Comparison of ENCODE assay signal across 14 cellular contexts in the genomic region with DNA sequence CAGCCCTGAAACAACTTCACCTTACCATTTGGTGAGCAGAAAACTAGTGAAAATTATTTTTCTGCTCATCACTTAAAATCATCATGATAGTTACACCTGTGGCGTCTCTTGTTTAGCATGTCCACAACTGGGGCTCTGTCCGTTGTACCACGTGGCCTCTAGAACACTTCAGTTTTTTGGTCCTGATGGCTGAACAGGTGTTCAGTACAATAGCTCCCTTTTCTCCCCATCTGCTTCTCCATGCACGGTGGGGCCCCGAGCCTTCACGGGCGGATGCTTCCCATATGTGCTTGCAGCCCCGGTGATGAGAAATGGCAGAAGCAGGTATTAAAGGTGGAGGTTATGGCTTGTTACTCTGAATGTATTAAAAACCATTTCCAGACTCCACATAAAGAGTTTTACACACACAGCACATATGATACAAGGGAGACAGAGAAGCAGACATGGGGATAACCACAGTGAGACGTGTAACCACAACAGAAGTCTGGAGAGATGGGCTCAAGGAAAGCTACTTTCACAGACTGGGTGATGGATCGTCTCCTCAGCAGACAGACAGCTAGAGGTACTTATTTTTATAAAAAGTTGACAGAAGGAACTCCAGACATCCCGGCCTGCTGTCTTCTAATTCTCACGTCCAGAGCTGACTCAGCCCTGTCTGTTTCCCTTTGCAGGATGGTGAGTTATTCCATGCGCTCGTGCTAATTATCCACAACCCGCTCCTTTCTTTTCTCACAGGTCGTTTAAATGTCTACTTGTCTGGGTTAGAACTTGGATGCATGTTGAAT.
DNase-seq lines count a peak whose midpoint lies in the region; ATAC-seq and TF ChIP-seq lines count a peak whose summit lies in the region.
"Had no signal": no experiment of that assay in that cellular context is flagged by ENCODE, and none has a peak within 500 bp of the region (broad histone marks: within the 10 kb centered on the region; RNA-seq: fewer than 3 reads in every experiment).

No MANE protein-coding gene starts in this region.

- no peak for TF ChIP-seq CTCF in OCI-LY1 (IDR thresholded peaks at IDR 0.05; ENCODE audit: low read length)

- H4K20me1 ChIP-seq in OCI-LY1 (ENCODE audit: insufficient read depth, low read length), result no peaks in the 10 kb centered on the region

- no peak overlapping the region for H3K4me3 ChIP-seq in OCI-LY1 (ENCODE audit: low read depth, low read length, poor library complexity, severe bottlenecking)

- H3K9me3 ChIP-seq in OCI-LY1 (ENCODE audit: low read length), result no peaks in the 10 kb centered on the region

- H3K27me3 ChIP-seq in OCI-LY1 (ENCODE audit: insufficient read depth, low read length), result no peaks in the 10 kb centered on the region

- no peak overlapping the region for H2AFZ ChIP-seq in OCI-LY1 (ENCODE audit: low read length)

- ATAC-seq in GM18868 (IDR thresholded peaks at IDR 0.05; ENCODE audit: unreplicated experiment) (no peak), HG02610 (IDR thresholded peaks at IDR 0.05; ENCODE audit: unreplicated experiment) (no peak)

- H3K9me2 ChIP-seq in OCI-LY1 (ENCODE audit: low read depth, low read length), result no peaks in the 10 kb centered on the region

- no peaks in the 10 kb centered on the region for H3F3A ChIP-seq in OCI-LY1 (ENCODE audit: insufficient read depth, low read length)

- peaks cover 71% of the 10 kb centered on the region for H3K4me1 ChIP-seq in OCI-LY1 (ENCODE audit: insufficient read depth, low read length, severe bottlenecking)

- no peaks in the 10 kb centered on the region for H3K79me2 ChIP-seq in OCI-LY1 (ENCODE audit: insufficient read depth, low read length)

- peak overlapping the region; percentile 24 for H3K4me2 ChIP-seq in OCI-LY1 (ENCODE audit: low read length)

- no peaks in the 10 kb centered on the region for H3K36me3 ChIP-seq in OCI-LY1 (ENCODE audit: insufficient read depth, low read length)

- H3K27ac ChIP-seq in OCI-LY1 (ENCODE audit: low read depth, low read length, poor library complexity, severe bottlenecking), result peak overlapping the region; percentile 84

- DNase-seq in DMS 273 (lab: John Stamatoyannopoulos, UW; ENCODE audit: unreplicated experiment), result peak; percentile 89
- peak; percentile 50 for DNase-seq in HT1080 (ENCODE audit: low read depth)
- peak; percentile 96 for DNase-seq in islet precursor cell
- no peak for DNase-seq in DMS114 treated with DMSO at 0.1 percent for 48 hours (lab: John Stamatoyannopoulos, UW; ENCODE audit: unreplicated experiment)
- DNase-seq in medulla oblongata (ENCODE audit: extremely low spot score), result no peak
- DNase-seq: activated CD4-positive, alpha-beta T cell treated with anti-CD3 and anti-CD28 coated beads, Interleukin-2, amount 50 U/mL, for 48 hours; activated effector memory CD4-positive, alpha-beta T cell treated with anti-CD3 and anti-CD28 coated beads, Interleukin-2, amount 50 U/mL, for 16 hours; caudate nucleus; CD4-positive, CD25-positive, alpha-beta regulatory T cell; NCI-H1105; stimulated activated CD4-positive, alpha-beta T cell treated with anti-CD3 and anti-CD28 coated beads, Interleukin-4, amount 100 ng/mL, for 4 hours had no signal

- peak overlapping the region; percentile 20; the same call in 1 of the 2 replicates for H3K9ac ChIP-seq in OCI-LY1 (ENCODE audit: low read length)

Comparison
In these comparisons a context has a peak if more than half of its experiments do, and no peak if none do; other contexts are left out.
1. DNase-seq: peak in DMS 273 (single experiment), HT1080 (single experiment) and islet precursor cell (single experiment); none in DMS114 treated with DMSO at 0.1 percent for 48 hours (single experiment) and medulla oblongata (single experiment).